ENCODE assay signal across 8 cellular contexts in genomic region chr3:114290911-114291901, GRCh38. TPM values are rescaled to one million over a fixed set of nuclear protein-coding genes. Genes with fewer than 3 reads are reported as not detected.
DNase-seq lines count a peak whose midpoint lies in the region; ATAC-seq, FAIRE-seq and TF ChIP-seq lines count a peak whose summit lies in the region.

No MANE protein-coding gene starts in this region.

- TF ChIP-seq EP300 in H1 (IDR thresholded peaks at IDR 0.05; ENCODE audit: borderline replicate concordance in 1 of 2, low read depth in 2 of 2, low read length in 2 of 2) = no peak

- TF ChIP-seq RAD21 in H1 (IDR thresholded peaks at IDR 0.05 in 1 of 2, conservative IDR thresholded peaks at IDR 0.05 in 1 of 2; ENCODE audit: low read depth in 2 of 2, low read length in 2 of 2) = peak; percentile 92 to 96

- peak overlapping the region in 1 of 7 donors; percentile 76 for H3K27ac Mint-ChIP-seq in CD14-positive monocyte

- no peaks in the 10 kb centered on the region for H4K20me1 ChIP-seq in H1 (replicated peaks in 1 of 2; ENCODE audit: control insufficient read depth in 1 of 2, insufficient read depth in 2 of 2, low read length in 2 of 2)

- POLR2A ChIA-PET in H1 (lab: Charles Lee; ENCODE audit: partially characterized antibody) = interaction anchor here (0.8 kb wide), 1 partner anchor 78 kb away, joined by 3 read pairs; no protein-coding TSS in a partner anchor

- H2BK15ac ChIP-seq in H1 (ENCODE audit: low read length) = peak overlapping the region; percentile 67; the same call in 1 of the 2 replicates

- peak; percentile 83 for ATAC-seq in HG03175 (IDR thresholded peaks at IDR 0.05; ENCODE audit: unreplicated experiment)

- DNase-seq in CD14-positive monocyte (ENCODE audit: low spot score) = no peak
- DNase-seq in NCI-H748 treated with DMSO at 0.1 percent for 48 hours (lab: John Stamatoyannopoulos, UW) = peak; percentile 9
- peak; percentile 97 to 98 for DNase-seq in activated CD4-positive, alpha-beta T cell treated with anti-CD3 and anti-CD28 coated beads, Interleukin-2, amount 50 U/mL, for 48 hours
- peak; percentile 88 to 100 for DNase-seq in H1 (ENCODE audit: low read depth in 1 of 2, low spot score in 2 of 2)
- DNase-seq in myocyte (ENCODE audit: low read depth) = peak; percentile 68
- peak; percentile 79 to 89 for DNase-seq in stimulated activated CD8-positive, alpha-beta memory T cell treated with anti-CD3 and anti-CD28 coated beads, Interleukin-7, amount 100 ng/mL, for 4 hours (ENCODE audit: low read depth in 2 of 2)

- no peaks in the 10 kb centered on the region for H3K9me3 Mint-ChIP-seq in CD14-positive monocyte

- H3K4me3 Mint-ChIP-seq in CD14-positive monocyte = no peak overlapping the region

- peak overlapping the region; percentile 41; the same call in 1 of the 2 replicates for H2BK5ac ChIP-seq in H1 (ENCODE audit: low read depth, low read length)

- H3K36me3 Mint-ChIP-seq in CD14-positive monocyte = no peaks in the 10 kb centered on the region

- WGBS in H1 (ENCODE audit: extremely low coverage in 1 of 2, insufficient coverage in 1 of 2, insufficient read length in 1 of 2, insufficient replicate concordance in 2 of 2, low coverage in 1 of 2, low lambda C conversion rate in 2 of 2, missing lambda C conversion rate in 1 of 2), 2 experiments = 65% methylated on average over 23 of the region's 23 CpGs; no CpG with 5 or more reads in 1 of the 2 experiments

- H2AFZ ChIP-seq in H1 (ENCODE audit: low read length) = peak overlapping the region; percentile 82; the same call in 1 of the 2 replicates

- peaks cover 0 to 4% (median 2%) of the 10 kb centered on the region in 4 experiments; a peak in 2 of 7 replicates for H3K4me1 ChIP-seq in H1 (replicated peaks in 1 of 4; ENCODE audit: control insufficient read depth in 3 of 4, insufficient read depth in 4 of 4, low read length in 3 of 4)

- H3K27me3 Mint-ChIP-seq in CD14-positive monocyte (ENCODE audit: low read depth in 3 of 3) = peaks cover 0 to 2% (median 1%) of the 10 kb centered on the region in 3 donors

- H2AK5ac ChIP-seq in H1 (ENCODE audit: low read depth, low read length) = no peak overlapping the region

- no peaks in the 10 kb centered on the region for H3K79me1 ChIP-seq in H1 (ENCODE audit: low read depth, low read length)

- H3K4ac ChIP-seq in H1 (replicated peaks; ENCODE audit: insufficient read length, low read depth, low read length) = no peak overlapping the region

- no peak overlapping the region for H3K56ac ChIP-seq in H1 (replicated peaks; ENCODE audit: insufficient read length, low read depth, low read length)

- H2BK12ac ChIP-seq in H1 (ENCODE audit: low read depth, low read length) = peak overlapping the region; percentile 93

- peak; percentile 94 for TF ChIP-seq CTCF in CD14-positive monocyte (IDR thresholded peaks at IDR 0.05)
- peak; percentile 92 to 97 (median 96) for TF ChIP-seq CTCF in H1 (IDR thresholded peaks at IDR 0.05; ENCODE audit: control extremely low read depth in 1 of 3, insufficient read depth in 1 of 3, low read depth in 1 of 3, low read length in 3 of 3)

- CTCF ChIA-PET in H1 (lab: Charles Lee; ENCODE audit: partially characterized antibody) = interaction anchor here (0.6 to 3.6 kb wide), 48 partner anchors 9 to 1526 kb away, joined by 3 to 25 read pairs (median 4); no protein-coding TSS in a partner anchor

- H3K4me1 Mint-ChIP-seq in CD14-positive monocyte = peaks cover 3% of the 10 kb centered on the region

- no peak overlapping the region for H3K9ac ChIP-seq in H1 (replicated peaks in 1 of 4; ENCODE audit: extremely low read depth in 1 of 4, low read depth in 3 of 4, low read length in 3 of 4)

- H3K23ac ChIP-seq in H1 (ENCODE audit: insufficient read length) = no peak overlapping the region

- no peak overlapping the region for H3K4me2 ChIP-seq in H1 (ENCODE audit: insufficient read depth in 1 of 2, low read depth in 2 of 2, low read length in 2 of 2)

- H4K5ac ChIP-seq in H1 (ENCODE audit: insufficient read length, low read depth, low read length) = peak overlapping the region; percentile 16

- H4K91ac ChIP-seq in H1 (replicated peaks; ENCODE audit: insufficient read length, low read length) = peak overlapping the region; percentile 76

- TF ChIP-seq POLR2A in GM19193 (IDR thresholded peaks at IDR 0.05; ENCODE audit: extremely low read depth, insufficient read depth, insufficient read length) (peak; percentile 24), H1 (IDR thresholded peaks at IDR 0.05; ENCODE audit: control extremely low read depth in 1 of 2, low read depth in 2 of 2, low read length in 2 of 2) (no peak)

- no peak overlapping the region for H3K27ac ChIP-seq in H1 (ENCODE audit: low read depth, low read length)

- H4K8ac ChIP-seq in H1 (ENCODE audit: extremely low read depth, insufficient read depth, low read length) = peak overlapping the region; percentile 90

- no peaks in the 10 kb centered on the region for H3K79me2 ChIP-seq in H1 (ENCODE audit: control insufficient read depth in 1 of 2, insufficient read depth in 2 of 2, low read length in 2 of 2)

- no peaks in the 10 kb centered on the region for H3K9me3 ChIP-seq in H1 (ENCODE audit: insufficient read depth in 2 of 2, low read depth in 1 of 2, low read length in 1 of 2)

- no peaks in the 10 kb centered on the region for H3K36me3 ChIP-seq in H1 (ENCODE audit: control insufficient read depth in 2 of 4, insufficient read depth in 4 of 4, low read length in 3 of 4)

- H3K4me3 ChIP-seq in H1 (ENCODE audit: extremely low read depth in 1 of 4, insufficient read depth in 2 of 4, low read depth in 3 of 4, low read length in 4 of 4) = no peak overlapping the region

- peak overlapping the region; percentile 83; the same call in 1 of the 2 replicates for H2BK20ac ChIP-seq in H1 (ENCODE audit: low read length)

- no peaks in the 10 kb centered on the region for H3K23me2 ChIP-seq in H1 (ENCODE audit: low read depth, low read length)

- H2BK120ac ChIP-seq in H1 (replicated peaks; ENCODE audit: low read depth, low read length) = no peak overlapping the region

- no peak for FAIRE-seq in H1 (lab: Jason Lieb, UNC)

- H3K14ac ChIP-seq in H1 (ENCODE audit: insufficient read length) = no peak overlapping the region

- H3K18ac ChIP-seq in H1 (ENCODE audit: extremely low read depth, low read length) = peak overlapping the region; percentile 54; the same call in 1 of the 2 replicates

- intact Hi-C loops in CD14-positive monocyte (cut with micrococcal nuclease) = no loop called here

- H3K27me3 ChIP-seq in H1 (replicated peaks in 1 of 4; ENCODE audit: control insufficient read depth in 3 of 4, extremely low read depth in 1 of 4, insufficient read depth in 3 of 4, low read length in 3 of 4) = no peaks in the 10 kb centered on the region

TF ChIP-seq in H1, 55 proteins besides CTCF, POLR2A, EP300 and RAD21 (continues in another document):
- TF ChIP-seq SRF (IDR thresholded peaks at IDR 0.05; ENCODE audit: low read depth, low read length) (peak; percentile 22; the same call in 1 of the 2 replicates), POU5F1 (IDR thresholded peaks at IDR 0.05; ENCODE audit: low read depth, low read length) (no peak), RFX5 (IDR thresholded peaks at IDR 0.05; ENCODE audit: borderline replicate concordance, low read depth, low read length) (no peak), CEBPB (IDR thresholded peaks at IDR 0.05; ENCODE audit: low read depth, low read length) (no peak), RXRA (IDR thresholded peaks at IDR 0.05; ENCODE audit: insufficient read depth, low read depth, low read length) (no peak), CBX8 (IDR thresholded peaks at IDR 0.05; ENCODE audit: borderline replicate concordance, low read depth, low read length) (no peak), GABPA (IDR thresholded peaks at IDR 0.05; ENCODE audit: borderline replicate concordance, insufficient read depth, low read length) (peak; percentile 92), KDM5A (IDR thresholded peaks at IDR 0.05; ENCODE audit: low read length) (no peak), HDAC6 (IDR thresholded peaks at IDR 0.05; ENCODE audit: low read depth, low read length) (no peak), TEAD4 (IDR thresholded peaks at IDR 0.05; ENCODE audit: low read depth, low read length) (no peak)
- TF ChIP-seq, protein P1, sequence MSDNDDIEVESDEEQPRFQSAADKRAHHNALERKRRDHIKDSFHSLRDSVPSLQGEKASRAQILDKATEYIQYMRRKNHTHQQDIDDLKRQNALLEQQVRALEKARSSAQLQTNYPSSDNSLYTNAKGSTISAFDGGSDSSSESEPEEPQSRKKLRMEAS (IDR thresholded peaks at IDR 0.05) = peak; percentile 41; the same call in 1 of the 2 replicates
- TF ChIP-seq, protein P2, sequence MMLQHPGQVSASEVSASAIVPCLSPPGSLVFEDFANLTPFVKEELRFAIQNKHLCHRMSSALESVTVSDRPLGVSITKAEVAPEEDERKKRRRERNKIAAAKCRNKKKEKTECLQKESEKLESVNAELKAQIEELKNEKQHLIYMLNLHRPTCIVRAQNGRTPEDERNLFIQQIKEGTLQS (IDR thresholded peaks at IDR 0.05; ENCODE audit: insufficient read depth, low read depth, low read length) = no peak

RNA-seq across cellular contexts. Expression of gene TIGIT, which starts 2.6 kb away (rescaled TPM):
- polyA plus RNA-seq in CD14-positive monocyte (under 1 TPM; 0.28 to 0.49 TPM), H1 (2011; rRNA removed) (0.02 and 0.17 TPM in 2 replicates)
- total RNA-seq in H1 (2021; fragmentation: NEBNext Ultra II Directional; extraction: Animal tissue kit (Norgen Biotek cat#: 25700)) = not detected in 2 replicates
- 0.14 TPM for polyA plus RNA-seq in H1 (2011; cell fraction: cytosol; rRNA removed)
- 0.47 TPM for polyA plus RNA-seq in H1 (2011; cell fraction: nucleus; rRNA removed)
- polyA plus RNA-seq in H1 (2012, experiment 1 of 2) = 0.24 to 0.28 TPM in 2 of 4 replicates, not detected in the others
- not detected for polyA plus RNA-seq in H1 (2012, experiment 2 of 2)
- polyA plus RNA-seq in H1 (2013, experiment 1 of 2) = 0.02 TPM
- polyA plus RNA-seq in H1 (2013, experiment 2 of 2) = 0.04 TPM
- polyA minus RNA-seq in H1 (2011; rRNA and poly(A)+ RNA removed) = not detected in 2 replicates
- not detected for polyA minus RNA-seq in H1 (2011; cell fraction: cytosol; rRNA and poly(A)+ RNA removed)
- 0.20 TPM for polyA minus RNA-seq in H1 (2011; cell fraction: nucleus; rRNA and poly(A)+ RNA removed)
- not detected in 2 replicates for total RNA-seq in myocyte
- 0.05 TPM for polyA plus RNA-seq in myocyte (2012)

RNA-seq across cellular contexts. Expression of gene ZNF80, which starts 53.8 kb away (rescaled TPM):
- polyA plus RNA-seq in CD14-positive monocyte (not detected), H1 (2011; rRNA removed) (not detected in 2 replicates)
- not detected in 2 replicates for total RNA-seq in H1 (2021; fragmentation: NEBNext Ultra II Directional; extraction: Animal tissue kit (Norgen Biotek cat#: 25700))
- not detected for polyA plus RNA-seq in H1 (2011; cell fraction: cytosol; rRNA removed)
- polyA plus RNA-seq in H1 (2011; cell fraction: nucleus; rRNA removed) = not detected
- polyA plus RNA-seq in H1 (2012, experiment 1 of 2) = not detected in 4 replicates
- polyA plus RNA-seq in H1 (2012, experiment 2 of 2) = not detected
- polyA plus RNA-seq in H1 (2013, experiment 1 of 2) = not detected
- polyA plus RNA-seq in H1 (2013, experiment 2 of 2) = not detected
- polyA minus RNA-seq in H1 (2011; rRNA and poly(A)+ RNA removed) = 0.12 TPM in 1 of 2 replicates, not detected in the other
- polyA minus RNA-seq in H1 (2011; cell fraction: cytosol; rRNA and poly(A)+ RNA removed) = not detected
- polyA minus RNA-seq in H1 (2011; cell fraction: nucleus; rRNA and poly(A)+ RNA removed) = not detected
- total RNA-seq in myocyte = 0.10 TPM in 1 of 2 replicates, not detected in the other
- not detected for polyA plus RNA-seq in myocyte (2012)
